ENCODE assay signal across 15 cellular contexts in genomic region chr22:27531782-27532530, GRCh38.
A peak's percentile ranks its signal among the peaks of the same experiment; 100 is the strongest.
DNase-seq lines count a peak whose midpoint lies in the region; FAIRE-seq and TF ChIP-seq lines count a peak whose summit lies in the region.
"Had no signal": no experiment of that assay in that cellular context is flagged by ENCODE, and none has a peak within 500 bp of the region (broad histone marks: within the 10 kb centered on the region; RNA-seq: fewer than 3 reads in every experiment).

No MANE protein-coding gene starts in this region.

- H3K27me3 ChIP-seq in mesendoderm (ENCODE audit: insufficient read depth, low read length, poor library complexity), result no peaks in the 10 kb centered on the region

- H3K4me2 ChIP-seq in mesendoderm (ENCODE audit: low read length), result no peak overlapping the region

- no peak overlapping the region for H3K4me3 Mint-ChIP-seq in endothelial cell (ENCODE audit: unreplicated experiment)
- H3K4me3 Mint-ChIP-seq: H9, memory B cell had no signal

- H3K36me3 Mint-ChIP-seq in endothelial cell (ENCODE audit: low read depth, unreplicated experiment), result no peaks in the 10 kb centered on the region
- H3K36me3 Mint-ChIP-seq: memory B cell had no signal

- no peak overlapping the region for H2BK5ac ChIP-seq in mesendoderm (ENCODE audit: low read length)

- H2AK5ac ChIP-seq in mesendoderm (ENCODE audit: low read length), result no peak overlapping the region

- H3K79me1 ChIP-seq in mesendoderm (ENCODE audit: low read length), result no peaks in the 10 kb centered on the region

- H4K8ac ChIP-seq in mesendoderm (ENCODE audit: low read depth, low read length), result no peak overlapping the region

- H2BK120ac ChIP-seq in mesendoderm (ENCODE audit: low read depth, low read length), result no peak overlapping the region

- H3K4ac ChIP-seq in mesendoderm (ENCODE audit: low read depth, low read length), result no peak overlapping the region

- no peak overlapping the region for H3K9ac ChIP-seq in mesendoderm (ENCODE audit: low read length)

- H2BK15ac ChIP-seq in mesendoderm (replicated peaks; ENCODE audit: low read depth), result no peak overlapping the region

- H3K27me3 Mint-ChIP-seq in endothelial cell (ENCODE audit: unreplicated experiment), result no peaks in the 10 kb centered on the region

- no peaks in the 10 kb centered on the region for H3K36me3 ChIP-seq in mesendoderm (ENCODE audit: control insufficient read depth, insufficient read depth, low read length)
- H3K36me3 ChIP-seq: thoracic aorta had no signal

- no peak for TF ChIP-seq CTCF in AG09319 (IDR thresholded peaks at IDR 0.05; ENCODE audit: low read depth, low read length)
- no peak for TF ChIP-seq CTCF in epithelial cell of proximal tubule (conservative IDR thresholded peaks at IDR 0.05; ENCODE audit: low read depth, low read length)
- no peak for TF ChIP-seq CTCF in endothelial cell (IDR thresholded peaks at IDR 0.05; ENCODE audit: unreplicated experiment)

- no peak overlapping the region for H3K18ac ChIP-seq in mesendoderm (ENCODE audit: low read length)

- no peak overlapping the region for H3K27ac Mint-ChIP-seq in endothelial cell (ENCODE audit: unreplicated experiment)
- H3K27ac Mint-ChIP-seq: H9, memory B cell had no signal

- WGBS in mesendoderm (ENCODE audit: extremely low coverage, insufficient coverage, low lambda C conversion rate), result no CpG with 5 or more reads among the region's 8 CpGs

- H3K79me2 ChIP-seq in mesendoderm (ENCODE audit: control insufficient read depth, insufficient read depth, low read length), result no peaks in the 10 kb centered on the region

- no peak overlapping the region for H3K56ac ChIP-seq in mesendoderm (ENCODE audit: low read length)

- no peak overlapping the region for H3K4me3 ChIP-seq in epithelial cell of proximal tubule (ENCODE audit: low read depth, low read length)
- H3K4me3 ChIP-seq in mesendoderm (ENCODE audit: low read length), result no peak overlapping the region
- H3K4me3 ChIP-seq: thoracic aorta had no signal

- H4K5ac ChIP-seq in mesendoderm (ENCODE audit: low read length), result no peak overlapping the region

- H3K9me3 Mint-ChIP-seq in endothelial cell (ENCODE audit: unreplicated experiment), result no peaks in the 10 kb centered on the region
- H3K9me3 Mint-ChIP-seq: H9 had no signal

- H3K4me1 Mint-ChIP-seq in endothelial cell (ENCODE audit: unreplicated experiment), result peaks cover 1% of the 10 kb centered on the region
- H3K4me1 Mint-ChIP-seq: memory B cell had no signal

- H3K23ac ChIP-seq in mesendoderm (ENCODE audit: low read length), result no peak overlapping the region

- DNase-seq in AG09319 (ENCODE audit: extremely low read depth, low read depth) (peak; percentile 7), RCC 7860 (ENCODE audit: low spot score) (peak; percentile 83), epithelial cell of proximal tubule (ENCODE audit: low read depth) (peak; percentile 68), mesendoderm (peak; percentile 86), medulla oblongata (ENCODE audit: extremely low spot score) (no peak), endothelial cell (ENCODE audit: low spot score) (no peak), NCI-H1417 treated with DMSO at 0.1 percent for 48 hours (lab: John Stamatoyannopoulos, UW) (no peak)
- no peak for DNase-seq in activated T-cell treated with anti-CD3 and anti-CD28 coated beads, Interleukin-2, amount 50 U/mL, for 1 hour
- DNase-seq: H9, KG1, NCI-H2171 treated with DMSO at 0.1 percent for 48 hours, OCI-M1 had no signal

- no peak overlapping the region for H3K27ac ChIP-seq in mesendoderm (ENCODE audit: low read depth, low read length)

- peak; percentile 91 for FAIRE-seq in RCC 7860 (lab: Jason Lieb, UNC)
- FAIRE-seq: GM19239 had no signal

- H3K4me1 ChIP-seq in mesendoderm (ENCODE audit: control insufficient read depth, low read depth, low read length), result no peaks in the 10 kb centered on the region

Comparison
In these comparisons a context has a peak if more than half of its experiments do, and no peak if none do; other contexts are left out.
1. DNase-seq: peak in AG09319 (single experiment), RCC 7860 (single experiment), epithelial cell of proximal tubule (single experiment) and mesendoderm (single experiment); none in medulla oblongata (single experiment), endothelial cell (single experiment), NCI-H1417 treated with DMSO at 0.1 percent for 48 hours (single experiment) and activated T-cell treated with anti-CD3 and anti-CD28 coated beads, Interleukin-2, amount 50 U/mL, for 1 hour (single experiment).